1 cellular context compared by ENCODE assay signal in the genomic region with DNA sequence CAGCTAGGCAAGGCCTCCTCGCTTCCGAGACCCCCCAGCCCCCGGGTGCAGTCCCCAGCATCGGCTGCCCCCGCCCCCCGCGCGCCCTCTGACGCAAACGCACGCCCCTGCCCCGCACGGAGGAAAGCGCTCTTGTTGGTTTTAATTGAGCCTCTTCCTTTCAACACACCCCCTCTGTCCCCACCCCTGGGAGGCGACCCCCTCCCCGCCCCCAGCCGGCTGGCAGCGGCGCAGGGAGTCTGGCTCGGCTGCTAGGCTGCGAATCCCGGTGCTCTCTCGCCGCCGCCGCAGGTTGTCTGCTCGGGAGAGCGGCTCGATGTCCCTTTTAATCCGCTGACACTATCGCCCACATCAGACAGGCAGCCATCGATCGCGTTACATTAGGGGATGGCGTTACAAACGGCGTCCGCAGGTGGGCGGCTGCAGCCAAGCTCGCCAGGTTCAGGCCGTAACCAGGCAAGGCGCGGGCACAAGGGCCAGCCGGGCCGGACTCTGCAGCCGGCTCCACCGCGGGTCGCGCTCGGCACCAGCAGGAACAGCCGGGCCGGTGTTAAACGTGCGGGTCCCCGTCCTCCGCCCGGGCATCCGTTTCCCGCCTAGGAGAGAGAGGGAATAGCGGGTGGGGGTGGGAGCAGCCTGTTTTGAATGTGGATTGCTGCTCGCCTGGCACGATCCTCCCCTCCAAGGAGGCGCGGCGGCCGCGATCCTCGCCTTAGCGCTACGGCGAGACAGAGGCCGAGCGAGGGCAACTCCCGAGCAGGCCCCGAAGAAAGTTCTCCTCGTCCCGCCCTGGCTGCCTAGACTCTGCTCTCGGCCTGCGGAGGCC.
TF ChIP-seq lines count a peak whose summit lies in the region.

No MANE protein-coding gene starts in this region.

TF ChIP-seq in HepG2, 621 proteins besides CTCF, POLR2A, EP300 and RAD21 (continued from another document and continues in another):
- TF ChIP-seq, protein P1, sequence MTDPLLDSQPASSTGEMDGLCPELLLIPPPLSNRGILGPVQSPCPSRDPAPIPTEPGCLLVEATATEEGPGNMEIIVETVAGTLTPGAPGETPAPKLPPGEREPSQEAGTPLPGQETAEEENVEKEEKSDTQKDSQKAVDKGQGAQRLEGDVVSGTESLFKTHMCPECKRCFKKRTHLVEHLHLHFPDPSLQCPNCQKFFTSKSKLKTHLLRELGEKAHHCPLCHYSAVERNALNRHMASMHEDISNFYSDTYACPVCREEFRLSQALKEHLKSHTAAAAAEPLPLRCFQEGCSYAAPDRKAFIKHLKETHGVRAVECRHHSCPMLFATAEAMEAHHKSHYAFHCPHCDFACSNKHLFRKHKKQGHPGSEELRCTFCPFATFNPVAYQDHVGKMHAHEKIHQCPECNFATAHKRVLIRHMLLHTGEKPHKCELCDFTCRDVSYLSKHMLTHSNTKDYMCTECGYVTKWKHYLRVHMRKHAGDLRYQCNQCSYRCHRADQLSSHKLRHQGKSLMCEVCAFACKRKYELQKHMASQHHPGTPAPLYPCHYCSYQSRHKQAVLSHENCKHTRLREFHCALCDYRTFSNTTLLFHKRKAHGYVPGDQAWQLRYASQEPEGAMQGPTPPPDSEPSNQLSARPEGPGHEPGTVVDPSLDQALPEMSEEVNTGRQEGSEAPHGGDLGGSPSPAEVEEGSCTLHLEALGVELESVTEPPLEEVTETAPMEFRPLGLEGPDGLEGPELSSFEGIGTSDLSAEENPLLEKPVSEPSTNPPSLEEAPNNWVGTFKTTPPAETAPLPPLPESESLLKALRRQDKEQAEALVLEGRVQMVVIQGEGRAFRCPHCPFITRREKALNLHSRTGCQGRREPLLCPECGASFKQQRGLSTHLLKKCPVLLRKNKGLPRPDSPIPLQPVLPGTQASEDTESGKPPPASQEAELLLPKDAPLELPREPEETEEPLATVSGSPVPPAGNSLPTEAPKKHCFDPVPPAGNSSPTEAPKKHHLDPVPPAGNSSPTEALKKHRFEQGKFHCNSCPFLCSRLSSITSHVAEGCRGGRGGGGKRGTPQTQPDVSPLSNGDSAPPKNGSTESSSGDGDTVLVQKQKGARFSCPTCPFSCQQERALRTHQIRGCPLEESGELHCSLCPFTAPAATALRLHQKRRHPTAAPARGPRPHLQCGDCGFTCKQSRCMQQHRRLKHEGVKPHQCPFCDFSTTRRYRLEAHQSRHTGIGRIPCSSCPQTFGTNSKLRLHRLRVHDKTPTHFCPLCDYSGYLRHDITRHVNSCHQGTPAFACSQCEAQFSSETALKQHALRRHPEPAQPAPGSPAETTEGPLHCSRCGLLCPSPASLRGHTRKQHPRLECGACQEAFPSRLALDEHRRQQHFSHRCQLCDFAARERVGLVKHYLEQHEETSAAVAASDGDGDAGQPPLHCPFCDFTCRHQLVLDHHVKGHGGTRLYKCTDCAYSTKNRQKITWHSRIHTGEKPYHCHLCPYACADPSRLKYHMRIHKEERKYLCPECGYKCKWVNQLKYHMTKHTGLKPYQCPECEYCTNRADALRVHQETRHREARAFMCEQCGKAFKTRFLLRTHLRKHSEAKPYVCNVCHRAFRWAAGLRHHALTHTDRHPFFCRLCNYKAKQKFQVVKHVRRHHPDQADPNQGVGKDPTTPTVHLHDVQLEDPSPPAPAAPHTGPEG (CRISPR knock-in tag; IDR thresholded peaks at IDR 0.05): 0 out of 2 replicates have a peak, but pooled peaks have one; percentile 2
- TF ChIP-seq, protein P2, sequence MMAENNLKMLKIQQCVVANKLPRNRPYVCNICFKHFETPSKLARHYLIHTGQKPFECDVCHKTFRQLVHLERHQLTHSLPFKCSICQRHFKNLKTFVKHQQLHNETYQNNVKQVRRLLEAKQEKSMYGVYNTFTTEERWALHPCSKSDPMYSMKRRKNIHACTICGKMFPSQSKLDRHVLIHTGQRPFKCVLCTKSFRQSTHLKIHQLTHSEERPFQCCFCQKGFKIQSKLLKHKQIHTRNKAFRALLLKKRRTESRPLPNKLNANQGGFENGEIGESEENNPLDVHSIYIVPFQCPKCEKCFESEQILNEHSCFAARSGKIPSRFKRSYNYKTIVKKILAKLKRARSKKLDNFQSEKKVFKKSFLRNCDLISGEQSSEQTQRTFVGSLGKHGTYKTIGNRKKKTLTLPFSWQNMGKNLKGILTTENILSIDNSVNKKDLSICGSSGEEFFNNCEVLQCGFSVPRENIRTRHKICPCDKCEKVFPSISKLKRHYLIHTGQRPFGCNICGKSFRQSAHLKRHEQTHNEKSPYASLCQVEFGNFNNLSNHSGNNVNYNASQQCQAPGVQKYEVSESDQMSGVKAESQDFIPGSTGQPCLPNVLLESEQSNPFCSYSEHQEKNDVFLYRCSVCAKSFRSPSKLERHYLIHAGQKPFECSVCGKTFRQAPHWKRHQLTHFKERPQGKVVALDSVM (CRISPR knock-in tag; IDR thresholded peaks at IDR 0.05): peak; percentile 75; the same call in 1 of the 2 replicates
- TF ChIP-seq ASH2L (IDR thresholded peaks at IDR 0.05; ENCODE audit: insufficient read length, low read depth, low read length) (no peak), ZNF550 (CRISPR knock-in tag; IDR thresholded peaks at IDR 0.05; ENCODE audit: borderline replicate concordance) (no peak), YEATS4 (CRISPR knock-in tag; IDR thresholded peaks at IDR 0.05; ENCODE audit: borderline replicate concordance) (no peak), AGO2 (optimal IDR thresholded peaks at IDR 0.05; ENCODE audit: low read depth, low read length) (peak; percentile 62), SMAD3 (CRISPR knock-in tag; IDR thresholded peaks at IDR 0.05) (no peak), ZNF44 (CRISPR knock-in tag; IDR thresholded peaks at IDR 0.05) (no peak), KLF13 (CRISPR knock-in tag; IDR thresholded peaks at IDR 0.05) (no peak), NR3C1 (CRISPR knock-in tag; IDR thresholded peaks at IDR 0.05) (no peak), ZFAT (CRISPR knock-in tag; conservative IDR thresholded peaks at IDR 0.05) (no peak), ZNF224 (CRISPR knock-in tag; IDR thresholded peaks at IDR 0.05) (no peak), NFE2L1 (CRISPR knock-in tag; IDR thresholded peaks at IDR 0.05; ENCODE audit: borderline replicate concordance) (no peak), ZSCAN9 (CRISPR knock-in tag; IDR thresholded peaks at IDR 0.05; ENCODE audit: borderline replicate concordance) (0 out of 2 replicates have a peak, but pooled peaks have one; percentile 38), ARID2 (CRISPR knock-in tag; IDR thresholded peaks at IDR 0.05; ENCODE audit: borderline replicate concordance) (peak; percentile 62), MTF2 (CRISPR knock-in tag; IDR thresholded peaks at IDR 0.05; ENCODE audit: borderline replicate concordance) (no peak), ZNF343 (CRISPR knock-in tag; IDR thresholded peaks at IDR 0.05) (no peak), ZNF703 (CRISPR knock-in tag; IDR thresholded peaks at IDR 0.05; ENCODE audit: borderline replicate concordance) (no peak), FOSL1 (CRISPR knock-in tag; IDR thresholded peaks at IDR 0.05; ENCODE audit: borderline replicate concordance) (no peak), ZNF225 (CRISPR knock-in tag; IDR thresholded peaks at IDR 0.05) (no peak), ZNF746 (CRISPR knock-in tag; IDR thresholded peaks at IDR 0.05) (no peak), FOXP1 (IDR thresholded peaks at IDR 0.05) (no peak), FOXP1 (CRISPR knock-in tag; IDR thresholded peaks at IDR 0.05) (no peak), GABPB1 (CRISPR knock-in tag; IDR thresholded peaks at IDR 0.05) (peak; percentile 56; the same call in 1 of the 2 replicates), ZFP36 (IDR thresholded peaks at IDR 0.05; ENCODE audit: borderline replicate concordance, low read depth, low read length, partially characterized antibody) (no peak), TBX2 (CRISPR knock-in tag; IDR thresholded peaks at IDR 0.05; ENCODE audit: borderline replicate concordance) (peak; percentile 35; the same call in 1 of the 2 replicates), ZNF761 (CRISPR knock-in tag; conservative IDR thresholded peaks at IDR 0.05) (no peak), FOXO1 (CRISPR knock-in tag; IDR thresholded peaks at IDR 0.05) (no peak), STAT5B (CRISPR knock-in tag; IDR thresholded peaks at IDR 0.05) (no peak), HMG20A (CRISPR knock-in tag; IDR thresholded peaks at IDR 0.05; ENCODE audit: borderline replicate concordance) (no peak), KLF16 (CRISPR knock-in tag; IDR thresholded peaks at IDR 0.05) (no peak), ZNF607 (CRISPR knock-in tag; IDR thresholded peaks at IDR 0.05; ENCODE audit: borderline replicate concordance) (peak; percentile 28; the same call in 1 of the 2 replicates), MATR3 (CRISPR knock-in tag; IDR thresholded peaks at IDR 0.05) (no peak)
- TF ChIP-seq, protein P3, sequence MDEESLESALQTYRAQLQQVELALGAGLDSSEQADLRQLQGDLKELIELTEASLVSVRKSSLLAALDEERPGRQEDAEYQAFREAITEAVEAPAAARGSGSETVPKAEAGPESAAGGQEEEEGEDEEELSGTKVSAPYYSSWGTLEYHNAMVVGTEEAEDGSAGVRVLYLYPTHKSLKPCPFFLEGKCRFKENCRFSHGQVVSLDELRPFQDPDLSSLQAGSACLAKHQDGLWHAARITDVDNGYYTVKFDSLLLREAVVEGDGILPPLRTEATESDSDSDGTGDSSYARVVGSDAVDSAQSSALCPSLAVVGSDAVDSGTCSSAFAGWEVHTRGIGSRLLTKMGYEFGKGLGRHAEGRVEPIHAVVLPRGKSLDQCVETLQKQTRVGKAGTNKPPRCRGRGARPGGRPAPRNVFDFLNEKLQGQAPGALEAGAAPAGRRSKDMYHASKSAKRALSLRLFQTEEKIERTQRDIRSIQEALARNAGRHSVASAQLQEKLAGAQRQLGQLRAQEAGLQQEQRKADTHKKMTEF (CRISPR knock-in tag; IDR thresholded peaks at IDR 0.05): 0 out of 2 replicates have a peak, but pooled peaks have one; percentile 36
- TF ChIP-seq, protein P4, sequence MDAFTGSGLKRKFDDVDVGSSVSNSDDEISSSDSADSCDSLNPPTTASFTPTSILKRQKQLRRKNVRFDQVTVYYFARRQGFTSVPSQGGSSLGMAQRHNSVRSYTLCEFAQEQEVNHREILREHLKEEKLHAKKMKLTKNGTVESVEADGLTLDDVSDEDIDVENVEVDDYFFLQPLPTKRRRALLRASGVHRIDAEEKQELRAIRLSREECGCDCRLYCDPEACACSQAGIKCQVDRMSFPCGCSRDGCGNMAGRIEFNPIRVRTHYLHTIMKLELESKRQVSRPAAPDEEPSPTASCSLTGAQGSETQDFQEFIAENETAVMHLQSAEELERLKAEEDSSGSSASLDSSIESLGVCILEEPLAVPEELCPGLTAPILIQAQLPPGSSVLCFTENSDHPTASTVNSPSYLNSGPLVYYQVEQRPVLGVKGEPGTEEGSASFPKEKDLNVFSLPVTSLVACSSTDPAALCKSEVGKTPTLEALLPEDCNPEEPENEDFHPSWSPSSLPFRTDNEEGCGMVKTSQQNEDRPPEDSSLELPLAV (CRISPR knock-in tag; conservative IDR thresholded peaks at IDR 0.05; ENCODE audit: low read depth): no peak
- TF ChIP-seq, protein P5, sequence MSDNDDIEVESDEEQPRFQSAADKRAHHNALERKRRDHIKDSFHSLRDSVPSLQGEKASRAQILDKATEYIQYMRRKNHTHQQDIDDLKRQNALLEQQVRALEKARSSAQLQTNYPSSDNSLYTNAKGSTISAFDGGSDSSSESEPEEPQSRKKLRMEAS (IDR thresholded peaks at IDR 0.05): peak; percentile 64; the same call in 1 of the 2 replicates
- TF ChIP-seq, protein P6, sequence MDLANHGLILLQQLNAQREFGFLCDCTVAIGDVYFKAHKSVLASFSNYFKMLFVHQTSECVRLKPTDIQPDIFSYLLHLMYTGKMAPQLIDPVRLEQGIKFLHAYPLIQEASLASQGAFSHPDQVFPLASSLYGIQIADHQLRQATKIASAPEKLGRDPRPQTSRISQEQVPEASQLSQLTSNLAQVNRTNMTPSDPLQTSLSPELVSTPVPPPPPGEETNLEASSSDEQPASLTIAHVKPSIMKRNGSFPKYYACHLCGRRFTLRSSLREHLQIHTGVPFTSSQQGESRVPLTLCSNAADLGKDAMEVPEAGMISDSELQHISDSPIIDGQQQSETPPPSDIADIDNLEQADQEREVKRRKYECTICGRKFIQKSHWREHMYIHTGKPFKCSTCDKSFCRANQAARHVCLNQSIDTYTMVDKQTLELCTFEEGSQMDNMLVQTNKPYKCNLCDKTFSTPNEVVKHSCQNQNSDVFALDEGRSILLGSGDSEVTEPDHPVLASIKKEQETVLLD (CRISPR knock-in tag; IDR thresholded peaks at IDR 0.05; ENCODE audit: low read depth): 0 out of 2 replicates have a peak, but pooled peaks have one; percentile 34
- TF ChIP-seq, protein P7, sequence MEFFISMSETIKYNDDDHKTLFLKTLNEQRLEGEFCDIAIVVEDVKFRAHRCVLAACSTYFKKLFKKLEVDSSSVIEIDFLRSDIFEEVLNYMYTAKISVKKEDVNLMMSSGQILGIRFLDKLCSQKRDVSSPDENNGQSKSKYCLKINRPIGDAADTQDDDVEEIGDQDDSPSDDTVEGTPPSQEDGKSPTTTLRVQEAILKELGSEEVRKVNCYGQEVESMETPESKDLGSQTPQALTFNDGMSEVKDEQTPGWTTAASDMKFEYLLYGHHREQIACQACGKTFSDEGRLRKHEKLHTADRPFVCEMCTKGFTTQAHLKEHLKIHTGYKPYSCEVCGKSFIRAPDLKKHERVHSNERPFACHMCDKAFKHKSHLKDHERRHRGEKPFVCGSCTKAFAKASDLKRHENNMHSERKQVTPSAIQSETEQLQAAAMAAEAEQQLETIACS (CRISPR knock-in tag; IDR thresholded peaks at IDR 0.05): no peak
- TF ChIP-seq, protein P8, sequence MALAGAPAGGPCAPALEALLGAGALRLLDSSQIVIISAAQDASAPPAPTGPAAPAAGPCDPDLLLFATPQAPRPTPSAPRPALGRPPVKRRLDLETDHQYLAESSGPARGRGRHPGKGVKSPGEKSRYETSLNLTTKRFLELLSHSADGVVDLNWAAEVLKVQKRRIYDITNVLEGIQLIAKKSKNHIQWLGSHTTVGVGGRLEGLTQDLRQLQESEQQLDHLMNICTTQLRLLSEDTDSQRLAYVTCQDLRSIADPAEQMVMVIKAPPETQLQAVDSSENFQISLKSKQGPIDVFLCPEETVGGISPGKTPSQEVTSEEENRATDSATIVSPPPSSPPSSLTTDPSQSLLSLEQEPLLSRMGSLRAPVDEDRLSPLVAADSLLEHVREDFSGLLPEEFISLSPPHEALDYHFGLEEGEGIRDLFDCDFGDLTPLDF (CRISPR knock-in tag; IDR thresholded peaks at IDR 0.05): peak; percentile 55; the same call in 1 of the 2 replicates
